Comparison of ENCODE assay signal across 8 cellular contexts in the genomic region with DNA sequence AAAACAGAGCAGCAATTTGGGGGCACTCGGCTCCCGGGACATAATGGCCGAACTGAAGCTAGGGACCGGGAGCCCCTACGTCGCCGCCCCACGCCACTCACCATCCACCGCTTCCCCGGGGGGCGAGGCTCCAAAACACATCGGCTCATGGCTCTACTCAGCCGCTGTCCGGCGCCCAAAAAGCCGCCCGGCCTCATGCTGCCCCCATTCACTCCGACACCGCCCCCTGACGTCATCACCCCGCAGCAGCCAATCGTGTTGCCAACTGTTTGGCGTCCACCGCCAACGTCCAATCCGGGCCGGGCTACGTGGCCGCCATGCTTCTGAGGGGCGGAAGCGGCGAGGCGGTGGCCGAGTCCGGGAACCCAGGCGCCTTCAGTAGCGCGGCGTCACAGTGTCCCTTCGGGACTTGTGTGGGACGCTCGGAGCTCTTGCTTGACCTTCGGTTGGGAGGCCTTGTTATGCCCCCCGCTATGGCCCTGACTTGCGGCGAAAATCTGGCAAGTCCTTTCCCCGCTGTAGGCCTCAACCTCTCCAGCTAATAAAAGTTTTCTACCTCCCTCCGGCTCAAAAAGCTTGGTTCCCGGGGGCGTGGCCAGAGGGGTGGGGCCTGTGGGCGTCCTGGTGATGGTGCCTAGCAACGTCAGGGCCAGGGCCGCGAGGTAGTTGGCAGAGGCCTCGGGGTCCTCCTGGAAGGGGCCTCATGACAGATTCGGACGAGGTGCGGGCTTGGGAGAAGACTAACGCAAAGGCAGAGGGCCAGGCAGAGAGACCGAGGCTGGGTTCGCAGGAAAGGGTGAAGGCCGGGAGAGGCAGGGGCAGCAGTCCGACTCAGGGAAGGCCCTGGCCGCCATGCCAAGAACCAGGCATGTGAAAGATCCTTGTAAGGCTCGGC. TPM values are rescaled to one million over a fixed set of nuclear protein-coding genes. Genes with fewer than 3 reads are reported as not detected.
DNase-seq lines count a peak whose midpoint lies in the region; ATAC-seq and TF ChIP-seq lines count a peak whose summit lies in the region.

A gene with protein sequence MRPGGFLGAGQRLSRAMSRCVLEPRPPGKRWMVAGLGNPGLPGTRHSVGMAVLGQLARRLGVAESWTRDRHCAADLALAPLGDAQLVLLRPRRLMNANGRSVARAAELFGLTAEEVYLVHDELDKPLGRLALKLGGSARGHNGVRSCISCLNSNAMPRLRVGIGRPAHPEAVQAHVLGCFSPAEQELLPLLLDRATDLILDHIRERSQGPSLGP (minus strand): TSS at position 221 of the 895 bp plus-strand sequence. CDS start 24 bp downstream, at position 197.
TSS of gene TTC16 (plus strand) at position 637 of the 895 bp plus-strand sequence. CDS start at position 704, 67 bp downstream.

- peak; percentile 94 for ATAC-seq in naive thymus-derived CD8-positive, alpha-beta T cell
- peak; percentile 97 for ATAC-seq in stimulated activated naive B cell treated with anti-CD40 and anti-IgM and Interleukin-4, amounts not matched to agents 10 μg/mL and 1 μg/mL and 100 μg/mL, for 72 hours (replicated peaks)

- H3K4me3 Mint-ChIP-seq in activated T-helper 2 cell treated with anti-CD3 and anti-CD28 coated beads, Interferon-gamma antibody, Interleukin-2, Interleukin-4, amounts not matched to agents 10 μg/mL and 5 μg/mL and 100 μg/mL, durations not matched to agents 14 hours and 24 hours and 36 hours (ENCODE audit: low read depth): peak within 1 kb of the TSS; percentile 92
- peak within 1 kb of the TSS; percentile 90 to 100 (median 99) for H3K4me3 Mint-ChIP-seq in naive thymus-derived CD8-positive, alpha-beta T cell
- H3K4me3 Mint-ChIP-seq in stimulated activated naive B cell treated with anti-CD40 and anti-IgM and Interleukin-4, amounts not matched to agents 10 μg/mL and 1 μg/mL and 100 μg/mL, for 72 hours: peak within 1 kb of the TSS; percentile 88 to 96

- H3K27ac Mint-ChIP-seq in activated T-helper 2 cell treated with anti-CD3 and anti-CD28 coated beads, Interferon-gamma antibody, Interleukin-2, Interleukin-4, amounts not matched to agents 10 μg/mL and 5 μg/mL and 100 μg/mL, durations not matched to agents 14 hours and 24 hours and 36 hours: peak within 1 kb of the TSS; percentile 90
- peak within 1 kb of the TSS; percentile 95 to 99 (median 98) for H3K27ac Mint-ChIP-seq in naive thymus-derived CD8-positive, alpha-beta T cell
- H3K27ac Mint-ChIP-seq in stimulated activated naive B cell treated with anti-CD40 and anti-IgM and Interleukin-4, amounts not matched to agents 10 μg/mL and 1 μg/mL and 100 μg/mL, for 72 hours: peak within 1 kb of the TSS; percentile 96

- no peak for TF ChIP-seq CTCF in LNCaP clone FGC (IDR thresholded peaks at IDR 0.05; ENCODE audit: control insufficient read depth, extremely low read depth, insufficient read depth)
- no peak for TF ChIP-seq CTCF in fibroblast of mammary gland (conservative IDR thresholded peaks at IDR 0.05; ENCODE audit: control insufficient read depth, insufficient read depth, low read depth, low read length)

- H3K27me3 Mint-ChIP-seq in activated T-helper 2 cell treated with anti-CD3 and anti-CD28 coated beads, Interferon-gamma antibody, Interleukin-2, Interleukin-4, amounts not matched to agents 10 μg/mL and 5 μg/mL and 100 μg/mL, durations not matched to agents 14 hours and 24 hours and 36 hours (ENCODE audit: low read depth): no peaks in the 10 kb centered on the region
- H3K27me3 Mint-ChIP-seq in naive thymus-derived CD8-positive, alpha-beta T cell: no peaks in the 10 kb centered on the region
- H3K27me3 Mint-ChIP-seq in stimulated activated naive B cell treated with anti-CD40 and anti-IgM and Interleukin-4, amounts not matched to agents 10 μg/mL and 1 μg/mL and 100 μg/mL, for 72 hours: no peaks in the 10 kb centered on the region

- H3K4me3 ChIP-seq in LNCaP clone FGC (ENCODE audit: low read depth, low read length) (peak within 1 kb of the TSS; percentile 97), fibroblast of mammary gland (ENCODE audit: control insufficient read depth, low read depth, low read length) (peak within 1 kb of the TSS; percentile 88)

- H3K36me3 Mint-ChIP-seq in activated T-helper 2 cell treated with anti-CD3 and anti-CD28 coated beads, Interferon-gamma antibody, Interleukin-2, Interleukin-4, amounts not matched to agents 10 μg/mL and 5 μg/mL and 100 μg/mL, durations not matched to agents 14 hours and 24 hours and 36 hours (ENCODE audit: low read depth): no peaks in the 10 kb centered on the region
- no peaks in the 10 kb centered on the region for H3K36me3 Mint-ChIP-seq in naive thymus-derived CD8-positive, alpha-beta T cell
- peaks cover 12 to 14% of the 10 kb centered on the region in 2 donors for H3K36me3 Mint-ChIP-seq in stimulated activated naive B cell treated with anti-CD40 and anti-IgM and Interleukin-4, amounts not matched to agents 10 μg/mL and 1 μg/mL and 100 μg/mL, for 72 hours

- peaks cover 23% of the 10 kb centered on the region for H3K4me1 Mint-ChIP-seq in activated T-helper 2 cell treated with anti-CD3 and anti-CD28 coated beads, Interferon-gamma antibody, Interleukin-2, Interleukin-4, amounts not matched to agents 10 μg/mL and 5 μg/mL and 100 μg/mL, durations not matched to agents 14 hours and 24 hours and 36 hours (ENCODE audit: low read depth)
- H3K4me1 Mint-ChIP-seq in naive thymus-derived CD8-positive, alpha-beta T cell: peaks cover 20 to 54% (median 41%) of the 10 kb centered on the region in 4 donors
- H3K4me1 Mint-ChIP-seq in stimulated activated naive B cell treated with anti-CD40 and anti-IgM and Interleukin-4, amounts not matched to agents 10 μg/mL and 1 μg/mL and 100 μg/mL, for 72 hours: peaks cover 17 to 34% of the 10 kb centered on the region in 2 donors

- intact Hi-C loops in activated T-helper 2 cell treated with anti-CD3 and anti-CD28 coated beads, Interferon-gamma antibody, Interleukin-2, Interleukin-4, amounts not matched to agents 10 μg/mL and 5 μg/mL and 100 μg/mL, durations not matched to agents 14 hours and 24 hours and 36 hours (cut with micrococcal nuclease): loop anchor here (1.0 to 5.0 kb wide), 2 partner anchors 103 to 264 kb away; partner anchors contain the start of genes LRSAM1, RPL12 and STXBP1

- no peaks in the 10 kb centered on the region for H3K9me3 Mint-ChIP-seq in activated T-helper 2 cell treated with anti-CD3 and anti-CD28 coated beads, Interferon-gamma antibody, Interleukin-2, Interleukin-4, amounts not matched to agents 10 μg/mL and 5 μg/mL and 100 μg/mL, durations not matched to agents 14 hours and 24 hours and 36 hours
- H3K9me3 Mint-ChIP-seq in naive thymus-derived CD8-positive, alpha-beta T cell: no peaks in the 10 kb centered on the region
- H3K9me3 Mint-ChIP-seq in stimulated activated naive B cell treated with anti-CD40 and anti-IgM and Interleukin-4, amounts not matched to agents 10 μg/mL and 1 μg/mL and 100 μg/mL, for 72 hours: no peaks in the 10 kb centered on the region

- DNase-seq in EH (ENCODE audit: low read depth): peak; percentile 96
- peak; percentile 94 for DNase-seq in H4 (ENCODE audit: low spot score)
- DNase-seq in LNCaP clone FGC (ENCODE audit: low read depth): peak; percentile 80
- peak; percentile 99 for DNase-seq in RPMI8226
- peak; percentile 95 for DNase-seq in activated T-helper 2 cell treated with anti-CD3 and anti-CD28 coated beads, Interferon-gamma antibody, Interleukin-2, Interleukin-4, amounts not matched to agents 10 μg/mL and 5 μg/mL and 100 μg/mL, durations not matched to agents 14 hours and 24 hours and 36 hours (ENCODE audit: low spot score)
- DNase-seq in fibroblast of mammary gland (ENCODE audit: low read depth): peak; percentile 92
- DNase-seq in naive thymus-derived CD8-positive, alpha-beta T cell: peak; percentile 93 to 98 (median 96)
- DNase-seq in stimulated activated naive B cell treated with anti-CD40 and anti-IgM and Interleukin-4, amounts not matched to agents 10 μg/mL and 1 μg/mL and 100 μg/mL, for 72 hours: peak; percentile 95

- POLR2A ChIA-PET in naive thymus-derived CD8-positive, alpha-beta T cell (lab: Charles Lee): interaction anchor here (0.5 to 3.3 kb wide), 9 partner anchors 9 to 183 kb away, joined by 3 to 19 read pairs (median 4); partner anchors contain the start of genes CDK9, CFAP157 and TOR2A

RNA-seq across cellular contexts. Expression of the first gene that starts in this region (rescaled TPM):
- total RNA-seq in H4 (2014; rRNA removed; shearing (Covaris generic)): 9.9 and 11.4 TPM in 2 replicates
- 20.1 and 21.5 TPM in 2 replicates for total RNA-seq in activated T-helper 2 cell treated with anti-CD3 and anti-CD28 coated beads, Interferon-gamma antibody, Interleukin-2, Interleukin-4, amounts not matched to agents 10 μg/mL and 5 μg/mL and 100 μg/mL, durations not matched to agents 14 hours and 24 hours and 36 hours
- 1 to 10 TPM; 8.8 to 8.9 TPM for total RNA-seq in naive thymus-derived CD8-positive, alpha-beta T cell
- polyA plus RNA-seq in naive thymus-derived CD8-positive, alpha-beta T cell: 10 to 100 TPM; 26.2 to 37.7 (median 30.9) TPM

RNA-seq across cellular contexts. Expression of gene TTC16, which starts in this region (rescaled TPM):
- total RNA-seq in H4 (2014; rRNA removed; shearing (Covaris generic)): not detected in 2 replicates
- 0.18 TPM in 1 of 2 replicates, not detected in the other for total RNA-seq in activated T-helper 2 cell treated with anti-CD3 and anti-CD28 coated beads, Interferon-gamma antibody, Interleukin-2, Interleukin-4, amounts not matched to agents 10 μg/mL and 5 μg/mL and 100 μg/mL, durations not matched to agents 14 hours and 24 hours and 36 hours
- total RNA-seq in naive thymus-derived CD8-positive, alpha-beta T cell: 1 to 10 TPM; 7.2 to 8.2 TPM
- polyA plus RNA-seq in naive thymus-derived CD8-positive, alpha-beta T cell: 1 to 10 TPM; 1.8 to 4.4 (median 3.0) TPM

Comparison
In these comparisons a context has a peak if more than half of its experiments do, and no peak if none do; other contexts are left out.
1. Peak in every context shown above with its lines: DNase-seq, ATAC-seq and H3K4me3 ChIP-seq.